16 cellular contexts compared by ENCODE assay signal in genomic region chr9:129259373-129259772, GRCh38.
A peak's percentile ranks its signal among the peaks of the same experiment; 100 is the strongest.
DNase-seq lines count a peak whose midpoint lies in the region; ATAC-seq, FAIRE-seq and TF ChIP-seq lines count a peak whose summit lies in the region.
"Had no signal": no experiment of that assay in that cellular context is flagged by ENCODE, and none has a peak within 500 bp of the region (broad histone marks: within the 10 kb centered on the region; RNA-seq: fewer than 3 reads in every experiment).

No MANE protein-coding gene starts in this region.

- H3K4me3 Mint-ChIP-seq in activated CD4-positive, alpha-beta T cell treated with anti-CD3 and anti-CD28 coated beads, Interleukin-2, amount 10 ng/mL, durations not matched to agents 24 days and 14 days = peak overlapping the region; percentile 82
- peak overlapping the region in 2 of 4 donors; percentile 1 to 84 for H3K4me3 Mint-ChIP-seq in IgD-negative memory B cell
- H3K4me3 Mint-ChIP-seq in neural progenitor cell = peak overlapping the region; percentile 64

- no peaks in the 10 kb centered on the region for H3K27me3 ChIP-seq in bronchial epithelial cell (ENCODE audit: control insufficient read depth, insufficient read depth, low read length)
- peaks cover 40% of the 10 kb centered on the region for H3K27me3 ChIP-seq in neural progenitor cell

- H3K27ac ChIP-seq in neural progenitor cell = no peak overlapping the region
- H3K27ac ChIP-seq: epithelial cell of prostate had no signal

- no peak for TF ChIP-seq CTCF in bronchial epithelial cell (IDR thresholded peaks at IDR 0.05; ENCODE audit: insufficient read depth, low read length, severe bottlenecking)
- TF ChIP-seq CTCF in neural progenitor cell (IDR thresholded peaks at IDR 0.05) = no peak

- peaks cover 34% of the 10 kb centered on the region for H3K4me1 Mint-ChIP-seq in activated CD4-positive, alpha-beta T cell treated with anti-CD3 and anti-CD28 coated beads, Interleukin-2, amount 10 ng/mL, durations not matched to agents 24 days and 14 days
- peaks cover 6 to 25% (median 17%) of the 10 kb centered on the region in 3 donors for H3K4me1 Mint-ChIP-seq in IgD-negative memory B cell
- peaks cover 52% of the 10 kb centered on the region for H3K4me1 Mint-ChIP-seq in neural progenitor cell

- H3K79me2 ChIP-seq in neural progenitor cell (ENCODE audit: low read depth) = no peaks in the 10 kb centered on the region

- no peaks in the 10 kb centered on the region for H4K20me1 ChIP-seq in neural progenitor cell (ENCODE audit: low read depth)

- peak overlapping the region; percentile 14 for H3K27ac Mint-ChIP-seq in activated CD4-positive, alpha-beta T cell treated with anti-CD3 and anti-CD28 coated beads, Interleukin-2, amount 10 ng/mL, durations not matched to agents 24 days and 14 days
- peak overlapping the region in 2 of 3 donors; percentile 62 to 76 for H3K27ac Mint-ChIP-seq in IgD-negative memory B cell
- H3K27ac Mint-ChIP-seq in neural progenitor cell = no peak overlapping the region

- H3K4me2 ChIP-seq in neural progenitor cell = no peak overlapping the region

- FAIRE-seq in bronchial epithelial cell (lab: Jason Lieb, UNC) = peak; percentile 83
- FAIRE-seq: small intestine had no signal

- H3K27me3 Mint-ChIP-seq in activated CD4-positive, alpha-beta T cell treated with anti-CD3 and anti-CD28 coated beads, Interleukin-2, amount 10 ng/mL, durations not matched to agents 24 days and 14 days = peaks cover 40% of the 10 kb centered on the region
- H3K27me3 Mint-ChIP-seq in IgD-negative memory B cell (peaks cover 57% of the 10 kb centered on the region), neural progenitor cell (ENCODE audit: insufficient read depth, low read depth) (peaks cover 22% of the 10 kb centered on the region)

- no peak for DNase-seq in activated CD4-positive, alpha-beta T cell treated with anti-CD3 and anti-CD28 coated beads, Interleukin-2, amount 10 ng/mL, durations not matched to agents 24 days and 14 days
- DNase-seq in activated CD4-positive, alpha-beta T cell treated with anti-CD3 and anti-CD28 coated beads for 1 hour = no peak
- DNase-seq in bronchial epithelial cell (ENCODE audit: low read depth) (no peak), neural progenitor cell (ENCODE audit: low spot score) (no peak), Kasumi-1 (lab: John Stamatoyannopoulos, UW) (no peak)
- DNase-seq in stimulated activated CD4-positive, alpha-beta T cell treated with anti-CD3 and anti-CD28 coated beads, Interleukin-1b, Interleukin-23, amount 100 ng/mL, for 48 hours = no peak
- DNase-seq: DMS 273 treated with DMSO at 0.1 percent for 48 hours, IMR-90, NCI-H69, nucleus accumbens, SHP77 treated with DMSO at 0.1 percent for 48 hours, small intestine had no signal

- no peak for ATAC-seq in HG02973 (IDR thresholded peaks at IDR 0.05; ENCODE audit: unreplicated experiment)
- ATAC-seq: left ventricle myocardium superior had no signal

- H3K4me1 ChIP-seq in neural progenitor cell = peaks cover 9% of the 10 kb centered on the region

- H3F3A ChIP-seq in neural progenitor cell (ENCODE audit: low read depth) = peaks cover 10% of the 10 kb centered on the region

- H3K36me3 ChIP-seq in bronchial epithelial cell (ENCODE audit: control insufficient read depth, insufficient read depth, low read length) (no peaks in the 10 kb centered on the region), neural progenitor cell (no peaks in the 10 kb centered on the region)

- H3K36me3 Mint-ChIP-seq in activated CD4-positive, alpha-beta T cell treated with anti-CD3 and anti-CD28 coated beads, Interleukin-2, amount 10 ng/mL, durations not matched to agents 24 days and 14 days (ENCODE audit: low read depth) = no peaks in the 10 kb centered on the region
- H3K36me3 Mint-ChIP-seq in IgD-negative memory B cell (no peaks in the 10 kb centered on the region), neural progenitor cell (no peaks in the 10 kb centered on the region)

- no peak overlapping the region for H3K9ac ChIP-seq in neural progenitor cell

- no peak overlapping the region for H2AFZ ChIP-seq in neural progenitor cell (replicated peaks)

- H3K4me3 ChIP-seq in bronchial epithelial cell (ENCODE audit: low read depth, low read length) (no peak overlapping the region), neural progenitor cell (no peak overlapping the region)

- no peaks in the 10 kb centered on the region for H3K9me3 ChIP-seq in neural progenitor cell (ENCODE audit: low read depth)

- no peaks in the 10 kb centered on the region for H3K9me3 Mint-ChIP-seq in activated CD4-positive, alpha-beta T cell treated with anti-CD3 and anti-CD28 coated beads, Interleukin-2, amount 10 ng/mL, durations not matched to agents 24 days and 14 days
- peaks cover 0 to 2% (median 0%) of the 10 kb centered on the region in 3 donors for H3K9me3 Mint-ChIP-seq in IgD-negative memory B cell
- H3K9me3 Mint-ChIP-seq in neural progenitor cell = peaks cover 14% of the 10 kb centered on the region

- intact Hi-C loops in activated CD4-positive, alpha-beta T cell treated with anti-CD3 and anti-CD28 coated beads, Interleukin-2, amount 10 ng/mL, durations not matched to agents 24 days and 14 days (cut with micrococcal nuclease) = loop anchor here (5.0 kb wide), 1 partner anchor 82 kb away; the partner anchor contains the start of gene IER5L
